Comparison of ENCODE assay signal across 22 cellular contexts in the genomic region with DNA sequence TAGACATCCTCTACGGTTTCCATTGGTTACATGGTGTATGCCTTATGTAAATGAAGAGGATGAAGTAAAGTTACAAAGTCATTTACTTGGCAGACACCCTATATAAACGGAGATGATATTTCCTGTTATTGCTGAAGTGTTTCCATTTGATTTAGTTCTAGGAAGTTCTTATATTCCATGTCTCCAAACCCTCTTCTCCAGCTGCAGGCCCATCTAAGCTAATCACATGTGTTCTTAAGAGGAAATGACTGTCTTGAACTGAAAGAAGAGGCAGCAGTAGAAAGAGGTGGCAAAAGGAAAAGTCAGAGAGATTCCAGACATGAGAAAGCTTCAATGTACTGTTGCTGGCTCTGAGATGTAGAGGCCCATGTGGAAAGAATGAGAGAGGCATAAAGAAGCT.
"Had no signal": no experiment of that assay in that cellular context is flagged by ENCODE, and none has a peak within 500 bp of the region (broad histone marks: within the 10 kb centered on the region; RNA-seq: fewer than 3 reads in every experiment).

No MANE protein-coding gene starts in this region.

- H3K27me3 ChIP-seq: esophagus muscularis mucosa, neutrophil, ovary, stomach, transverse colon had no signal

- H3K9me3 ChIP-seq: lower lobe of right lung, mucosa of descending colon, neutrophil, ovary, stomach, thoracic aorta, transverse colon had no signal

- H3K4me1 ChIP-seq: lower lobe of right lung, transverse colon had no signal

- DNase-seq: central memory CD4-positive, alpha-beta T cell; cortex of kidney; effector memory CD4-positive, alpha-beta T cell; foreskin melanocyte; head of caudate nucleus; lower lobe of right lung; mucosa of descending colon; naive thymus-derived CD8-positive, alpha-beta T cell; ovary; right cardiac atrium; small intestine; stimulated activated CD4-positive, alpha-beta T cell treated with anti-CD3 and anti-CD28 coated beads, Interleukin-12 subunit alpha, Interleukin-12 subunit beta, amount 100 ng/mL, for 4 hours; stimulated activated naive CD4-positive, alpha-beta T cell; stomach; substantia nigra; transverse colon had no signal

- H3K36me3 ChIP-seq: esophagus muscularis mucosa, lower lobe of right lung, neutrophil, ovary, stomach, thoracic aorta, transverse colon had no signal

- H3K27ac ChIP-seq: epithelial cell of prostate, esophagus muscularis mucosa, hepatocyte, lower lobe of right lung, neutrophil, ovary, stomach, thoracic aorta, transverse colon had no signal

- H3K27ac Mint-ChIP-seq: naive thymus-derived CD8-positive, alpha-beta T cell had no signal

- H2AFZ ChIP-seq: hepatocyte had no signal

- H3K4me1 Mint-ChIP-seq: naive thymus-derived CD8-positive, alpha-beta T cell had no signal

- H3K79me2 ChIP-seq: hepatocyte had no signal

- H3K4me3 ChIP-seq: esophagus muscularis mucosa, hepatocyte, lower lobe of right lung, mucosa of descending colon, ovary, stomach, thoracic aorta, transverse colon had no signal

- H3K4me3 Mint-ChIP-seq: naive thymus-derived CD8-positive, alpha-beta T cell had no signal

- H3K4me2 ChIP-seq: hepatocyte had no signal

- ATAC-seq: left lobe of liver; lower lobe of right lung; mucosa of descending colon; naive thymus-derived CD8-positive, alpha-beta T cell; right cardiac atrium had no signal
